Comparison of ENCODE assay signal across 8 cellular contexts in the genomic region with DNA sequence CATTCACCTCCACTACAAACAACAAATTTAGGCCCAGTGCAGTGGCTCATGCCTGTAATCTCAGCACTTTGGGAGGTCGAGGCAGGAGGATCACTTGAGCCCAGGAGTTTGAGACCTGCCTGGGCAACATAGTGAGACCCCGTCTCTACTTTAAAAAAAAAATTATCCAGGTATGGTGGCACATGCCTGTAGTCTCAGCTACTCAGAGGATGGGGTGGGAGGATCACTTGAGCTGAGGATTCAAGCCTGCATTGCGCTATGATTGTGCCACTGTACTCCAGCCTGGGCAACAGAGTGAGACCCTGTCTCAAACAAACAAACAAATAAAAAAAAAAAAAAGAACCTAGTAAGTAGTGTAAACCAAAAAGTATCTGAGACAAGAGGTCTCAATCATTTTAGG.
A peak's percentile ranks its signal among the peaks of the same experiment; 100 is the strongest.
DNase-seq lines count a peak whose midpoint lies in the region; ATAC-seq, FAIRE-seq and TF ChIP-seq lines count a peak whose summit lies in the region.
"Not testable (repeated sequence)": the region's sequence is repeated elsewhere in the genome, so short reads cannot be mapped to it uniquely, and the experiment has no call there.

No MANE protein-coding gene starts in this region.

- peaks cover 21% of the 10 kb centered on the region for H3K4me1 ChIP-seq in GM23338 (ENCODE audit: insufficient read depth)
- H3K4me1 ChIP-seq in HEK293 (ENCODE audit: control insufficient read depth, insufficient read depth, low read length); H1 (replicated peaks in 1 of 4; ENCODE audit: control insufficient read depth in 3 of 4, insufficient read depth in 4 of 4, low read length in 3 of 4): not testable (repeated sequence)

- not testable (repeated sequence) for H3K23ac ChIP-seq in H1 (ENCODE audit: insufficient read length)

- CTCF ChIA-PET in HEK293 (lab: Yijun Ruan, JAX): interaction anchor here (0.8 kb wide), 1 partner anchor 12 kb away, joined by 3 read pairs; no protein-coding TSS in a partner anchor
- CTCF ChIA-PET in H1 (lab: Charles Lee; ENCODE audit: partially characterized antibody): not testable (repeated sequence)

- not testable (repeated sequence) for H3K79me2 ChIP-seq in GM23338 (replicated peaks; ENCODE audit: insufficient read depth); H1 (ENCODE audit: control insufficient read depth in 1 of 2, insufficient read depth in 2 of 2, low read length in 2 of 2)

- not testable (repeated sequence) for H3K23me2 ChIP-seq in H1 (ENCODE audit: low read depth, low read length)

- not testable (repeated sequence) for TF ChIP-seq RAD21 in H1 (IDR thresholded peaks at IDR 0.05 in 1 of 2, conservative IDR thresholded peaks at IDR 0.05 in 1 of 2; ENCODE audit: low read depth in 2 of 2, low read length in 2 of 2)

- WGBS in H1 (ENCODE audit: extremely low coverage in 1 of 2, insufficient coverage in 1 of 2, insufficient read length in 1 of 2, insufficient replicate concordance in 2 of 2, low coverage in 1 of 2, low lambda C conversion rate in 2 of 2, missing lambda C conversion rate in 1 of 2), 2 experiments: 100% methylated on average over 3 of the region's 3 CpGs; no CpG with 5 or more reads in 1 of the 2 experiments

- not testable (repeated sequence) for H3K9me3 ChIP-seq in HEK293 (ENCODE audit: control insufficient read depth, insufficient read depth, low read depth, low read length); H1 (ENCODE audit: insufficient read depth in 2 of 2, low read depth in 1 of 2, low read length in 1 of 2)

- H2BK12ac ChIP-seq in H1 (ENCODE audit: low read depth, low read length): not testable (repeated sequence)

- not testable (repeated sequence) for H4K8ac ChIP-seq in H1 (ENCODE audit: extremely low read depth, insufficient read depth, low read length)

- not testable (repeated sequence) for H3K56ac ChIP-seq in H1 (replicated peaks; ENCODE audit: insufficient read length, low read depth, low read length)

- H3K9me2 ChIP-seq in GM23338 (ENCODE audit: insufficient read depth): not testable (repeated sequence)

- not testable (repeated sequence) for TF ChIP-seq CTCF in GM23338 (conservative IDR thresholded peaks at IDR 0.05; ENCODE audit: low read depth in 2 of 2); HEK293 (tag by site-specific recombination; IDR thresholded peaks at IDR 0.05); H1 (IDR thresholded peaks at IDR 0.05; ENCODE audit: control extremely low read depth in 1 of 3, insufficient read depth in 1 of 3, low read depth in 1 of 3, low read length in 3 of 3); endothelial cell (IDR thresholded peaks at IDR 0.05; ENCODE audit: unreplicated experiment); nephron progenitor cell (IDR thresholded peaks at IDR 0.05); progenitor cell of endocrine pancreas (IDR thresholded peaks at IDR 0.05; ENCODE audit: unreplicated experiment); type B pancreatic cell (conservative IDR thresholded peaks at IDR 0.05)

- not testable (repeated sequence) for H3K27me3 Mint-ChIP-seq in GM23338 (ENCODE audit: insufficient read depth, low read depth, poor library complexity); activated CD4-positive, alpha-beta T cell treated with anti-CD3 and anti-CD28 coated beads, Interleukin-2, amount 10 ng/mL, durations not matched to agents 24 days and 14 days; endothelial cell (ENCODE audit: unreplicated experiment); nephron progenitor cell (ENCODE audit: low read depth, poor library complexity); progenitor cell of endocrine pancreas; type B pancreatic cell

- H3K4me3 Mint-ChIP-seq in GM23338; activated CD4-positive, alpha-beta T cell treated with anti-CD3 and anti-CD28 coated beads, Interleukin-2, amount 10 ng/mL, durations not matched to agents 24 days and 14 days; endothelial cell (ENCODE audit: unreplicated experiment); nephron progenitor cell; progenitor cell of endocrine pancreas (ENCODE audit: low read depth); type B pancreatic cell: not testable (repeated sequence)

- not testable (repeated sequence) for H3K79me1 ChIP-seq in H1 (ENCODE audit: low read depth, low read length)

- intact Hi-C loops in activated CD4-positive, alpha-beta T cell treated with anti-CD3 and anti-CD28 coated beads, Interleukin-2, amount 10 ng/mL, durations not matched to agents 24 days and 14 days (cut with micrococcal nuclease): not testable (repeated sequence)

- H4K20me1 ChIP-seq in GM23338 (replicated peaks; ENCODE audit: insufficient read depth); H1 (replicated peaks in 1 of 2; ENCODE audit: control insufficient read depth in 1 of 2, insufficient read depth in 2 of 2, low read length in 2 of 2): not testable (repeated sequence)

- H2BK5ac ChIP-seq in H1 (ENCODE audit: low read depth, low read length): not testable (repeated sequence)

- not testable (repeated sequence) for H3K27me3 ChIP-seq in GM23338 (ENCODE audit: insufficient read depth); H1 (replicated peaks in 1 of 4; ENCODE audit: control insufficient read depth in 3 of 4, extremely low read depth in 1 of 4, insufficient read depth in 3 of 4, low read length in 3 of 4)

- not testable (repeated sequence) for ATAC-seq in GM23338

- H3K4me3 ChIP-seq in GM23338; HEK293 (ENCODE audit: low read depth, low read length); H1 (ENCODE audit: extremely low read depth in 1 of 4, insufficient read depth in 2 of 4, low read depth in 3 of 4, low read length in 4 of 4): not testable (repeated sequence)

- peaks cover 26% of the 10 kb centered on the region for H3K4me1 Mint-ChIP-seq in GM23338
- H3K4me1 Mint-ChIP-seq in activated CD4-positive, alpha-beta T cell treated with anti-CD3 and anti-CD28 coated beads, Interleukin-2, amount 10 ng/mL, durations not matched to agents 24 days and 14 days; nephron progenitor cell; type B pancreatic cell (ENCODE audit: unreplicated experiment): not testable (repeated sequence)
- H3K4me1 Mint-ChIP-seq in endothelial cell (ENCODE audit: unreplicated experiment): peaks cover 40% of the 10 kb centered on the region
- peaks cover 17% of the 10 kb centered on the region for H3K4me1 Mint-ChIP-seq in progenitor cell of endocrine pancreas (ENCODE audit: low read depth)

- POLR2A ChIA-PET in HEK293 (lab: Yijun Ruan, JAX): not testable (repeated sequence)
- POLR2A ChIA-PET in H1 (lab: Charles Lee; ENCODE audit: partially characterized antibody): interaction anchor here (0.6 to 0.8 kb wide), 2 partner anchors 10 to 51 kb away, joined by 3 to 4 read pairs; no protein-coding TSS in a partner anchor

- H2BK15ac ChIP-seq in H1 (ENCODE audit: low read length): not testable (repeated sequence)

- not testable (repeated sequence) for H3K4ac ChIP-seq in H1 (replicated peaks; ENCODE audit: insufficient read length, low read depth, low read length)

- H3K18ac ChIP-seq in H1 (ENCODE audit: extremely low read depth, low read length): not testable (repeated sequence)

- not testable (repeated sequence) for DNase-seq in GM23338 (ENCODE audit: low spot score); H1 (ENCODE audit: low read depth in 1 of 2, low spot score in 2 of 2); endothelial cell (ENCODE audit: low spot score); nephron progenitor cell; progenitor cell of endocrine pancreas (ENCODE audit: low spot score, unreplicated experiment); type B pancreatic cell (ENCODE audit: extremely low spot score, unreplicated experiment)
- DNase-seq in activated CD4-positive, alpha-beta T cell treated with anti-CD3 and anti-CD28 coated beads, Interleukin-2, amount 10 ng/mL, durations not matched to agents 24 days and 14 days: peak; percentile 32

- H3K27ac ChIP-seq in GM23338 (ENCODE audit: low read depth); HEK293 (ENCODE audit: extremely low read depth, low read depth, low read length); H1 (ENCODE audit: low read depth, low read length): not testable (repeated sequence)

- H4K5ac ChIP-seq in H1 (ENCODE audit: insufficient read length, low read depth, low read length): not testable (repeated sequence)

- not testable (repeated sequence) for H2AK5ac ChIP-seq in H1 (ENCODE audit: low read depth, low read length)

- TF ChIP-seq EP300 in H1 (IDR thresholded peaks at IDR 0.05; ENCODE audit: borderline replicate concordance in 1 of 2, low read depth in 2 of 2, low read length in 2 of 2): not testable (repeated sequence)

- not testable (repeated sequence) for H3K36me3 ChIP-seq in GM23338 (ENCODE audit: insufficient read depth); HEK293 (ENCODE audit: control insufficient read depth in 2 of 2, insufficient read depth in 1 of 2, low read length in 2 of 2)
- H3K36me3 ChIP-seq in H1 (ENCODE audit: control insufficient read depth in 2 of 4, insufficient read depth in 4 of 4, low read length in 3 of 4): peaks cover 2 to 10% (median 5%) of the 10 kb centered on the region in 4 experiments; a peak in 6 of 8 replicates

- not testable (repeated sequence) for H3K4me2 ChIP-seq in GM23338
- H3K4me2 ChIP-seq in H1 (ENCODE audit: insufficient read depth in 1 of 2, low read depth in 2 of 2, low read length in 2 of 2): 0 out of 4 replicates have a peak overlapping the region, but pooled peaks of 1 of the 2 experiments have one; percentile 24

- not testable (repeated sequence) for TF ChIP-seq POLR2A in H1 (IDR thresholded peaks at IDR 0.05; ENCODE audit: control extremely low read depth in 1 of 2, low read depth in 2 of 2, low read length in 2 of 2)

- H4K91ac ChIP-seq in H1 (replicated peaks; ENCODE audit: insufficient read length, low read length): not testable (repeated sequence)

- not testable (repeated sequence) for H3K36me3 Mint-ChIP-seq in GM23338 (ENCODE audit: low read depth); activated CD4-positive, alpha-beta T cell treated with anti-CD3 and anti-CD28 coated beads, Interleukin-2, amount 10 ng/mL, durations not matched to agents 24 days and 14 days (ENCODE audit: low read depth)
- H3K36me3 Mint-ChIP-seq in endothelial cell (ENCODE audit: low read depth, unreplicated experiment) (peaks cover 11% of the 10 kb centered on the region), nephron progenitor cell (ENCODE audit: low read depth) (peaks cover 24% of the 10 kb centered on the region), progenitor cell of endocrine pancreas (ENCODE audit: insufficient read depth) (peaks cover 18% of the 10 kb centered on the region), type B pancreatic cell (peaks cover 22% of the 10 kb centered on the region)

- not testable (repeated sequence) for H3F3A ChIP-seq in GM23338 (replicated peaks; ENCODE audit: low read depth)

- not testable (repeated sequence) for H2AFZ ChIP-seq in GM23338; H1 (ENCODE audit: low read length)

- not testable (repeated sequence) for H2BK120ac ChIP-seq in H1 (replicated peaks; ENCODE audit: low read depth, low read length)

- peak overlapping the region; percentile 0; the same call in 1 of the 2 replicates for H3K27ac Mint-ChIP-seq in GM23338
- H3K27ac Mint-ChIP-seq in activated CD4-positive, alpha-beta T cell treated with anti-CD3 and anti-CD28 coated beads, Interleukin-2, amount 10 ng/mL, durations not matched to agents 24 days and 14 days: not testable (repeated sequence)
- peak overlapping the region; percentile 94 for H3K27ac Mint-ChIP-seq in endothelial cell (ENCODE audit: unreplicated experiment)
- peak overlapping the region; percentile 33 for H3K27ac Mint-ChIP-seq in nephron progenitor cell
- H3K27ac Mint-ChIP-seq in progenitor cell of endocrine pancreas: peak overlapping the region; percentile 27
- peak overlapping the region; percentile 6 for H3K27ac Mint-ChIP-seq in type B pancreatic cell

- not testable (repeated sequence) for H3K9ac ChIP-seq in H1 (replicated peaks in 1 of 4; ENCODE audit: extremely low read depth in 1 of 4, low read depth in 3 of 4, low read length in 3 of 4)

- H3K14ac ChIP-seq in H1 (ENCODE audit: insufficient read length): not testable (repeated sequence)

- H2BK20ac ChIP-seq in H1 (ENCODE audit: low read length): not testable (repeated sequence)

- not testable (repeated sequence) for FAIRE-seq in H1 (lab: Jason Lieb, UNC)

- not testable (repeated sequence) for H3K9me3 Mint-ChIP-seq in GM23338; activated CD4-positive, alpha-beta T cell treated with anti-CD3 and anti-CD28 coated beads, Interleukin-2, amount 10 ng/mL, durations not matched to agents 24 days and 14 days; endothelial cell (ENCODE audit: unreplicated experiment); nephron progenitor cell; progenitor cell of endocrine pancreas (ENCODE audit: low read depth); type B pancreatic cell
